In the genomic region with DNA sequence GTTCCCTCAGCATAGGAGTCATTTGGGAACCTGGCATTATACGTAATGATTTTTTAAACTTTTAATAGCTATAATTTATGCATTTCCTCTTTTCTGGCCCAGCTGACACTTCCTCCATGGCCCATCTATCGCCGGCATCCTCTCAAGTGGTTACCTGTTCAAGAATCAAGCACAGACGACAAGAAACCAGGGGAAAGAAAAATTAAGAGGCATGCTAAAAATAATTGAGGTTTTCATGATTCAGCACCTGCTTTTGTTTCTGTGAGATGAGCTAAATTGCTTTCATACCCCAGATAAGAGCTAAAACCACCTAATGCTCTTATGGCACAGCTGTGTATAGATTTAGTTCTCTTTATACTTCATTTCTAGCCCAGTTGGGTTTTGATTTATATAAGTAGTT, we compare ENCODE assay signal across 1 cellular context.
TF ChIP-seq lines count a peak whose summit lies in the region.

No MANE protein-coding gene starts in this region.

TF ChIP-seq in GM23338, 12 proteins besides CTCF, POLR2A, EP300 and RAD21:
- TF ChIP-seq CREB1 (CRISPR knock-in tag; IDR thresholded peaks at IDR 0.05; ENCODE audit: low read depth): no peak
